In the genomic region with DNA sequence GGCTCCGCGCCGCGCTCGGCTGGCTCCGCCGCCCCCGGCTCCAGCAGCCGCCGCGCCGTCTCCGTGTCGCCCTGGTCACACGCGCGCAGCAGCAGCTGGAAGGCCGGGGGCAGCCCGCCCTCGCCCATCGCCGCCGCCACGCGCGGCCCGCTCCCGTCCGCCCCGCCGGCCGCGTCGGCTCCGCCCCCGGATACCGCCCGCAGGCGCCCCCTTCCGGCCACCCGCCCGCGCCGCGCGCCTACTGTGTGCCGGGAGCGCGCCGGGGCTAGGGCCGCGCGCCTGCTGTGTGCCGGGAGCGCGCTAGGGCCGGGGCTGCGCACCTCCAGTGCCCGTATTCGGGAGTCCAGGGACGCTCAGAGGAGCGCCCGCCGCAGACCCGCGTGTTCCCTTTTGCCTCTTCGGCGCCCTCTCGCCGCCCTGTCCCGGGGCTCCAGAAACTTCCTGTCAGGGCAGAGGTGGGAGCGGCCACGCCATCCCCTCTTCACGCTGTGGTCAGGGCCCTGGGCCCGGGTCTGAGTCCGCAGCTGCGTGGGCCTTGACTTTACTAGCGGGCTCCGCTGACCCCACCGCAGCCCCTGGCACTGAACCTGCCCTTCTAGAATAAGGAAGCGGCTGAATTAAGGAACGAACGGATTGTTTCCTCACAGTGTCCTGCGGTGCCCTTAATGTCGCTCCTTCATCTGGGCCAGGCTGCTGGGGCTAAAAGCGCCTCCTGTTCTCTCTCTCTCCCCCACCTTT, we compare ENCODE assay signal across 8 cellular contexts. TPM values are rescaled to one million over a fixed set of nuclear protein-coding genes. Genes with fewer than 3 reads are reported as not detected.
DNase-seq lines count a peak whose midpoint lies in the region; ATAC-seq and TF ChIP-seq lines count a peak whose summit lies in the region.

A gene (minus strand): TSS at position 192 of the 738 bp plus-strand sequence. CDS start 64 bp downstream, at position 128.

- peak; percentile 82 for ATAC-seq in HG02884 (IDR thresholded peaks at IDR 0.05; ENCODE audit: unreplicated experiment)
- ATAC-seq in left lobe of liver: peak; percentile 97

- peak within 1 kb of the TSS; percentile 45 to 85 for H3K27ac ChIP-seq in coronary artery

- H3K4me3 ChIP-seq in coronary artery: peak within 1 kb of the TSS; percentile 94

- TF ChIP-seq CTCF in coronary artery (IDR thresholded peaks at IDR 0.05): peak; percentile 23

- peak; percentile 63 to 69 for DNase-seq in NCI-H2081 (lab: John Stamatoyannopoulos, UW)
- no peak for DNase-seq in NCI-H2081 treated with DMSO at 0.1 percent for 48 hours (lab: John Stamatoyannopoulos, UW)
- peak; percentile 78 for DNase-seq in NCI-H2171 (lab: John Stamatoyannopoulos, UW)
- DNase-seq in activated CD4-positive, alpha-beta T cell treated with anti-CD3 and anti-CD28 coated beads for 48 hours: peak; percentile 87
- peak; percentile 82 for DNase-seq in coronary artery (ENCODE audit: low spot score)
- DNase-seq in left lobe of liver (ENCODE audit: low spot score): peak; percentile 80
- DNase-seq in stimulated activated CD4-positive, alpha-beta T cell treated with anti-CD3 and anti-CD28 coated beads, Interleukin-2, amount 100 ng/mL, for 24 hours: peak; percentile 84 to 89

RNA-seq across cellular contexts. Expression of the gene that starts here (rescaled TPM):
- 5.7 TPM for total RNA-seq in left lobe of liver
